25 cellular contexts compared by ENCODE assay signal in the genomic region with DNA sequence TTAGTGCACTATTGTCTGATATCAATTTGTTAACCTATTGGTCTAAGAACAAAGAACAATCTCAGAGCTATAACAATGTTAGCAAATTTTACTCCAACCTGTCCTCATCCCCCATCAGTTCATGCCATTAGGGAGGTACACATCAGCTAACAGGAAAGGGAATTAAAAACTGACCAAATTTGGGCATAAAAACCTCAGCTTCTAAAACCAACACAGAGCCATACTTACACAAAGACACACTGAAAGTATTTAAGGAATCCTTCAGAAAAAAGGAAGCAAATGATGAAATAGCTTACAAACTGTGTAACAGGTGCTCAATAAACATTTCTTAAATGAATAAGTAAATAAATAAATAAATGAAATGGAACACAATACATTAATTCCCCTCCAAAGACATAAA.
"Had no signal": no experiment of that assay in that cellular context is flagged by ENCODE, and none has a peak within 500 bp of the region (broad histone marks: within the 10 kb centered on the region; RNA-seq: fewer than 3 reads in every experiment).

No MANE protein-coding gene starts in this region.

- H3K27ac Mint-ChIP-seq: activated CD4-positive, alpha-beta T cell treated with anti-CD3 and anti-CD28 coated beads, Interleukin-2, amount 10 ng/mL, durations not matched to agents 7 days and 5 days; activated CD8-positive, alpha-beta memory T cell treated with anti-CD3 and anti-CD28 coated beads, Interleukin-2, amount 10 ng/mL, durations not matched to agents 7 days and 5 days; activated CD8-positive, alpha-beta T cell treated with anti-CD3 and anti-CD28 coated beads for 36 hours; activated naive CD8-positive, alpha-beta T cell treated with anti-CD3 and anti-CD28 coated beads, Interleukin-2, amount 50 U/mL, for 24 hours; activated T-helper 1 cell treated with anti-CD3 and anti-CD28 coated beads, Interleukin-12 subunit alpha, Interleukin-12 subunit beta, Interleukin-2, Interleukin-4 antibody, amounts not matched to agents 30 ng/mL and 10 ng/mL and 1 ng/mL, durations not matched to agents 14 hours and 24 hours and 36 hours; immature natural killer cell; natural killer cell; stimulated activated naive CD8-positive, alpha-beta T cell treated with anti-CD3 and anti-CD28 coated beads, Interleukin-15, Interleukin-2, amounts not matched to agents 100 ng/mL and 50 ng/mL, for 24 hours had no signal

- ATAC-seq: activated CD8-positive, alpha-beta memory T cell treated with anti-CD3 and anti-CD28 coated beads, Interleukin-2, amount 10 ng/mL, durations not matched to agents 7 days and 5 days; activated CD8-positive, alpha-beta T cell treated with anti-CD3 and anti-CD28 coated beads for 36 hours; activated naive CD8-positive, alpha-beta T cell treated with anti-CD3 and anti-CD28 coated beads, Interleukin-2, amount 50 U/mL, for 24 hours; natural killer cell had no signal

- H3K36me3 Mint-ChIP-seq: activated CD8-positive, alpha-beta memory T cell treated with anti-CD3 and anti-CD28 coated beads, Interleukin-2, amount 10 ng/mL, durations not matched to agents 7 days and 5 days; natural killer cell had no signal

- DNase-seq: activated CD4-positive, alpha-beta T cell treated with anti-CD3 and anti-CD28 coated beads, Interleukin-2, amount 10 ng/mL, durations not matched to agents 7 days and 5 days; activated CD4-positive, CD25-positive, alpha-beta regulatory T cell treated with anti-CD3 and anti-CD28 coated beads, Interleukin-2, amount 50 U/mL, for 72 hours; activated CD8-positive, alpha-beta memory T cell treated with anti-CD3 and anti-CD28 coated beads, Interleukin-2, amount 10 ng/mL, durations not matched to agents 7 days and 5 days; activated CD8-positive, alpha-beta T cell treated with anti-CD3 and anti-CD28 coated beads for 36 hours; activated gamma-delta T cell; activated naive CD4-positive, alpha-beta T cell treated with anti-CD3 and anti-CD28 coated beads, Interleukin-2, amount 50 U/mL, for 16 hours; activated naive CD8-positive, alpha-beta T cell treated with anti-CD3 and anti-CD28 coated beads, Interleukin-2, amount 50 U/mL, for 24 hours; activated T-cell treated with anti-CD3 and anti-CD28 coated beads for 4 hours; aorta; foreskin keratinocyte; immature natural killer cell; midbrain; natural killer cell; substantia nigra; T-helper 1 cell; tibial artery; WERI-Rb-1 had no signal

- H3K4me3 Mint-ChIP-seq: activated CD4-positive, alpha-beta T cell treated with anti-CD3 and anti-CD28 coated beads, Interleukin-2, amount 10 ng/mL, durations not matched to agents 7 days and 5 days; activated CD8-positive, alpha-beta memory T cell treated with anti-CD3 and anti-CD28 coated beads, Interleukin-2, amount 10 ng/mL, durations not matched to agents 7 days and 5 days; activated CD8-positive, alpha-beta T cell treated with anti-CD3 and anti-CD28 coated beads for 36 hours; activated naive CD8-positive, alpha-beta T cell treated with anti-CD3 and anti-CD28 coated beads, Interleukin-2, amount 50 U/mL, for 24 hours; activated T-helper 1 cell treated with anti-CD3 and anti-CD28 coated beads, Interleukin-12 subunit alpha, Interleukin-12 subunit beta, Interleukin-2, Interleukin-4 antibody, amounts not matched to agents 30 ng/mL and 10 ng/mL and 1 ng/mL, durations not matched to agents 14 hours and 24 hours and 36 hours; central memory CD8-positive, alpha-beta T cell; immature natural killer cell; natural killer cell; stimulated activated naive CD8-positive, alpha-beta T cell treated with anti-CD3 and anti-CD28 coated beads, Interleukin-15, Interleukin-2, amounts not matched to agents 100 ng/mL and 50 ng/mL, for 24 hours had no signal

- FAIRE-seq: endometrium, TTC549 had no signal

- H3K4me1 Mint-ChIP-seq: activated CD4-positive, alpha-beta T cell treated with anti-CD3 and anti-CD28 coated beads, Interleukin-2, amount 10 ng/mL, durations not matched to agents 7 days and 5 days; activated CD8-positive, alpha-beta memory T cell treated with anti-CD3 and anti-CD28 coated beads, Interleukin-2, amount 10 ng/mL, durations not matched to agents 7 days and 5 days; activated naive CD8-positive, alpha-beta T cell treated with anti-CD3 and anti-CD28 coated beads, Interleukin-2, amount 50 U/mL, for 24 hours; central memory CD8-positive, alpha-beta T cell; immature natural killer cell; natural killer cell had no signal

- H3K27ac ChIP-seq: coronary artery, foreskin keratinocyte, prostate gland, right atrium auricular region, WERI-Rb-1 had no signal

- H3K9me3 ChIP-seq: prostate gland, right atrium auricular region, tibial artery had no signal

- H3K9me3 Mint-ChIP-seq: activated CD8-positive, alpha-beta T cell treated with anti-CD3 and anti-CD28 coated beads for 36 hours; activated T-helper 1 cell treated with anti-CD3 and anti-CD28 coated beads, Interleukin-12 subunit alpha, Interleukin-12 subunit beta, Interleukin-2, Interleukin-4 antibody, amounts not matched to agents 30 ng/mL and 10 ng/mL and 1 ng/mL, durations not matched to agents 14 hours and 24 hours and 36 hours; central memory CD8-positive, alpha-beta T cell; immature natural killer cell; natural killer cell; stimulated activated naive CD8-positive, alpha-beta T cell treated with anti-CD3 and anti-CD28 coated beads, Interleukin-15, Interleukin-2, amounts not matched to agents 100 ng/mL and 50 ng/mL, for 24 hours had no signal

- H3K27me3 ChIP-seq: foreskin keratinocyte, right atrium auricular region, tibial artery had no signal

- H3K36me3 ChIP-seq: prostate gland, right atrium auricular region had no signal

- H3K4me3 ChIP-seq: coronary artery, prostate gland, right atrium auricular region, tibial artery had no signal

- H3K4me1 ChIP-seq: foreskin keratinocyte, prostate gland, right atrium auricular region had no signal
